Comparison of ENCODE assay signal across 1 cellular context in genomic region chr15:45236806-45237205, GRCh38. TPM values are rescaled to one million over a fixed set of nuclear protein-coding genes. Genes with fewer than 3 reads are reported as not detected.
"Had no signal": no experiment of that assay in that cellular context is flagged by ENCODE, and none has a peak within 500 bp of the region (broad histone marks: within the 10 kb centered on the region; RNA-seq: fewer than 3 reads in every experiment).

No MANE protein-coding gene starts in this region.

RNA-seq across cellular contexts. Expression of gene SLC28A2, which starts 15.2 kb away (rescaled TPM):
- polyA plus RNA-seq: endothelial cell of umbilical vein had no signal
